ENCODE assay signal across 20 cellular contexts in the genomic region with DNA sequence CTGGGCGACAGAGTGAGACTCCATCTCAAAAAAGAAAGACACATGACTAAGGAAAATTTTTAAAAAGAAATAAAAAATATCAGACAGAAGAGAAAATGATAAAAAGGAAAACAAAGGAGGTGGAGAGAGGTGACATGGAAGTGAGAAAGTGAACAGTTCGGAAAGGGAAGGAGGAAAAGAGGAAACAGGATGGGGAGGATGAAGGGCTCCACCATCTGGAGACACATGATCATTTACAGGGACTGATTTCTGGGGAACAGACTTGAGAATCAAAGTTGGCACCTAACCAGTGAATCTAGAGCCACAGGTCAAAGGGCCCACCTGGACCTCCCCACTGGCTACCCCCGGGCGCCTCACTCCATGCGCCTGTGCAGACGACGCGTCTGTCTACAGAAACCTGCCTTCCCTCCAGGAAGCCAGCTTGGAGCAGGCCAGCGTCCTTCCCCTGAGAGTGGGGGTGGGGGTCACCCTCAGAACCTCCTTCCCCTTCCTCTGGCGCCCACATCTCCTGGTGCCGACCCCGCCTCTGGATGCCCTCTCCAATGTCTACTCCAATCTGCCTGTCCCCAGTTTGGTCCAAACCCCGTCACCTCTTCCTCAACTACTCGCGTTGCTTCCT.
DNase-seq lines count a peak whose midpoint lies in the region; ATAC-seq and TF ChIP-seq lines count a peak whose summit lies in the region.
"Had no signal": no experiment of that assay in that cellular context is flagged by ENCODE, and none has a peak within 500 bp of the region (broad histone marks: within the 10 kb centered on the region; RNA-seq: fewer than 3 reads in every experiment).

No MANE protein-coding gene starts in this region.

- DNase-seq in SK-N-SH (no peak), PC-3 (no peak), endodermal cell (no peak), type B pancreatic cell (ENCODE audit: extremely low spot score, unreplicated experiment) (no peak), omental fat pad (ENCODE audit: low spot score) (no peak)
- DNase-seq: activated CD4-positive, alpha-beta T cell treated with anti-CD3 and anti-CD28 coated beads, Interleukin-2, amount 50 U/mL, for 1 hour; activated CD8-positive, alpha-beta memory T cell treated with anti-CD3 and anti-CD28 coated beads, Interleukin-2, amount 50 U/mL, for 4 hours; activated effector memory CD4-positive, alpha-beta T cell treated with Interleukin-2 at 50 U/mL for 16 hours; effector CD4-positive, alpha-beta T cell; esophagus squamous epithelium; NCI-H1105 treated with DMSO at 0.1 percent for 48 hours; NCI-H2107; NCI-H524 treated with DMSO at 0.1 percent for 48 hours; SW 1271 had no signal

- peak; percentile 33 for TF ChIP-seq RAD21 in SK-N-SH (IDR thresholded peaks at IDR 0.05; ENCODE audit: low read length)

- no peak overlapping the region for H3K4me3 ChIP-seq in SK-N-SH (ENCODE audit: low read depth in 2 of 2, low read length in 1 of 2)
- no peak overlapping the region for H3K4me3 ChIP-seq in PC-3 (ENCODE audit: low read length)
- H3K4me3 ChIP-seq in endodermal cell (ENCODE audit: low read length), result no peak overlapping the region
- H3K4me3 ChIP-seq: esophagus squamous epithelium, suprapubic skin had no signal

- BruUV-seq in PC-3 (replicated peaks; lab: Mats Ljungman, UMichigan), result no TSS peak

- H3K9me3 Mint-ChIP-seq in endodermal cell, result peaks cover 8% of the 10 kb centered on the region
- H3K9me3 Mint-ChIP-seq in type B pancreatic cell, result peaks cover 3% of the 10 kb centered on the region

- H3K9me3 ChIP-seq in SK-N-SH (0 out of 2 replicates have a peak, but pooled peaks cover 2% of the 10 kb centered on the region), PC-3 (ENCODE audit: low read length) (0 out of 2 replicates have a peak, but pooled peaks cover 2% of the 10 kb centered on the region), endodermal cell (ENCODE audit: control insufficient read depth, low read length) (peaks cover 4% of the 10 kb centered on the region)
- H3K9me3 ChIP-seq: suprapubic skin had no signal

- no peaks in the 10 kb centered on the region for H3K27me3 Mint-ChIP-seq in endodermal cell (ENCODE audit: insufficient read depth)
- H3K27me3 Mint-ChIP-seq in type B pancreatic cell, result no peaks in the 10 kb centered on the region

- POLR2A ChIA-PET in SK-N-SH (lab: Yijun Ruan, JAX) (no interaction called here), PC-3 (lab: Charles Lee; ENCODE audit: unreplicated experiment) (no interaction called here)

- H3K36me3 Mint-ChIP-seq in endodermal cell (ENCODE audit: low read depth) (peaks cover 82% of the 10 kb centered on the region), type B pancreatic cell (peaks cover 28% of the 10 kb centered on the region)

- H3K4me1 ChIP-seq in SK-N-SH (ENCODE audit: control insufficient read depth in 1 of 2, insufficient read depth in 2 of 2, low read depth in 1 of 2, low read length in 1 of 2), result no peaks in the 10 kb centered on the region; a peak in 1 of 4 replicates
- H3K4me1 ChIP-seq in PC-3 (ENCODE audit: insufficient read depth, low read length), result peaks cover 15% of the 10 kb centered on the region
- no peaks in the 10 kb centered on the region for H3K4me1 ChIP-seq in endodermal cell (ENCODE audit: control insufficient read depth, insufficient read depth, low read length)

- TF ChIP-seq CTCF in SK-N-SH (IDR thresholded peaks at IDR 0.05), result no peak
- peak; percentile 27; the same call in 1 of the 2 replicates for TF ChIP-seq CTCF in PC-3 (conservative IDR thresholded peaks at IDR 0.05; ENCODE audit: low read depth, low read length)
- TF ChIP-seq CTCF in endodermal cell (conservative IDR thresholded peaks at IDR 0.05), result peak; percentile 37
- peak; percentile 16 for TF ChIP-seq CTCF in type B pancreatic cell (conservative IDR thresholded peaks at IDR 0.05)
- TF ChIP-seq CTCF in omental fat pad (IDR thresholded peaks at IDR 0.05), result no peak

- H3K9ac ChIP-seq in SK-N-SH (no peak overlapping the region), PC-3 (ENCODE audit: low read length) (no peak overlapping the region), endodermal cell (ENCODE audit: extremely low read depth, low read length, poor library complexity, severe bottlenecking) (no peak overlapping the region)
- H3K9ac ChIP-seq: KMS-11 had no signal

- no peaks in the 10 kb centered on the region for H3K27me3 ChIP-seq in SK-N-SH (ENCODE audit: insufficient read depth)
- H3K27me3 ChIP-seq in PC-3 (ENCODE audit: low read length), result no peaks in the 10 kb centered on the region
- H3K27me3 ChIP-seq in endodermal cell (ENCODE audit: control insufficient read depth, insufficient read depth, low read length, poor library complexity, severe bottlenecking), result no peaks in the 10 kb centered on the region
- H3K27me3 ChIP-seq: esophagus squamous epithelium, suprapubic skin had no signal

- H3K79me2 ChIP-seq in SK-N-SH (ENCODE audit: insufficient read depth) (peaks cover 19% of the 10 kb centered on the region; the same call in 1 of the 2 replicates), PC-3 (ENCODE audit: low read length) (peaks cover 6% of the 10 kb centered on the region; the same call in 1 of the 2 replicates)

- ATAC-seq in SK-N-SH treated with all-trans-retinoic acid at 6 μM for 48 hours (no peak), PC-3 (no peak), HG03457 (IDR thresholded peaks at IDR 0.05; ENCODE audit: unreplicated experiment) (no peak), omental fat pad (ENCODE audit: low FRiP score) (no peak), HG03039 (IDR thresholded peaks at IDR 0.05; ENCODE audit: unreplicated experiment) (no peak)

- TF ChIP-seq EP300 in SK-N-SH (IDR thresholded peaks at IDR 0.05; ENCODE audit: borderline replicate concordance in 1 of 2, low read depth in 1 of 2, low read length in 1 of 2), result no peak

- H3F3A ChIP-seq in SK-N-SH (replicated peaks; ENCODE audit: insufficient read depth), result no peaks in the 10 kb centered on the region
- H3F3A ChIP-seq in PC-3 (ENCODE audit: low read length, unreplicated experiment), result no peaks in the 10 kb centered on the region

- H4K20me1 ChIP-seq in SK-N-SH (ENCODE audit: insufficient read depth) (peaks cover 4% of the 10 kb centered on the region; the same call in 1 of the 2 replicates), PC-3 (ENCODE audit: low read length) (peaks cover 5% of the 10 kb centered on the region; the same call in 1 of the 2 replicates)

- H3K4me1 Mint-ChIP-seq in endodermal cell, result no peaks in the 10 kb centered on the region
- H3K4me1 Mint-ChIP-seq in type B pancreatic cell (ENCODE audit: unreplicated experiment), result no peaks in the 10 kb centered on the region

- 85% methylated on average over 15 of the region's 15 CpGs for WGBS in SK-N-SH (ENCODE audit: low lambda C conversion rate)
- 91 to 94% methylated on average over 8 to 15 of the region's 15 CpGs for WGBS in endodermal cell (ENCODE audit: insufficient coverage in 1 of 2, insufficient read length in 1 of 2), 2 experiments

- H3K36me3 ChIP-seq in SK-N-SH (replicated peaks in 1 of 2; ENCODE audit: control insufficient read depth in 1 of 2, insufficient read depth in 2 of 2, low read length in 1 of 2) (peaks cover 44 to 56% of the 10 kb centered on the region in 2 experiments), PC-3 (ENCODE audit: low read depth, low read length) (peaks cover 29% of the 10 kb centered on the region), endodermal cell (ENCODE audit: control insufficient read depth, insufficient read depth, low read length) (peaks cover 86% of the 10 kb centered on the region)

- H3K4me2 ChIP-seq in SK-N-SH (no peak overlapping the region), PC-3 (ENCODE audit: low read length) (no peak overlapping the region)
- H3K4me2 ChIP-seq: KMS-11 had no signal

- H2AFZ ChIP-seq in SK-N-SH (ENCODE audit: low read depth) (no peak overlapping the region), PC-3 (ENCODE audit: low read length) (no peak overlapping the region)

- intact Hi-C loops in PC-3 (cut with micrococcal nuclease), result no loop called here

- CTCF ChIA-PET in SK-N-SH (lab: Yijun Ruan, JAX), result no interaction called here
- CTCF ChIA-PET in PC-3 (lab: Charles Lee), result no interaction called here

- H3K27ac Mint-ChIP-seq in endodermal cell (peak overlapping the region; percentile 5), type B pancreatic cell (no peak overlapping the region)

- H3K4me3 Mint-ChIP-seq in endodermal cell, result no peak overlapping the region
- H3K4me3 Mint-ChIP-seq in type B pancreatic cell, result no peak overlapping the region
- H3K4me3 Mint-ChIP-seq: CD14-positive monocyte had no signal

- H3K9me2 ChIP-seq in SK-N-SH (no peaks in the 10 kb centered on the region), PC-3 (replicated peaks; ENCODE audit: low read length) (no peaks in the 10 kb centered on the region)

- no peak overlapping the region for H3K27ac ChIP-seq in SK-N-SH (ENCODE audit: low read depth in 2 of 2, low read length in 1 of 2)
- H3K27ac ChIP-seq in PC-3 (ENCODE audit: low read length), result no peak overlapping the region
- no peak overlapping the region for H3K27ac ChIP-seq in endodermal cell (ENCODE audit: low read depth, low read length)
- H3K27ac ChIP-seq: esophagus squamous epithelium, KMS-11, suprapubic skin had no signal

TF ChIP-seq in SK-N-SH, 30 proteins besides CTCF, POLR2A, EP300 and RAD21:
- TF ChIP-seq SMC3 (IDR thresholded peaks at IDR 0.05; ENCODE audit: low read depth, low read length) (0 out of 2 replicates have a peak, but pooled peaks have one; percentile 9), EZH2phosphoT487 (IDR thresholded peaks at IDR 0.05; ENCODE audit: borderline replicate concordance, low read depth) (no peak)

TF ChIP-seq in SK-N-SH treated with all-trans-retinoic acid at 6 μM for 48 hours, 23 proteins besides CTCF, POLR2A, EP300 and RAD21:
- TF ChIP-seq SNAI2 (CRISPR knock-in tag; IDR thresholded peaks at IDR 0.05) (no peak), ZFP30 (CRISPR knock-in tag; IDR thresholded peaks at IDR 0.05) (no peak), OSR1 (CRISPR knock-in tag; IDR thresholded peaks at IDR 0.05) (no peak), ARNTL (CRISPR knock-in tag; IDR thresholded peaks at IDR 0.05; ENCODE audit: borderline replicate concordance, low read depth) (no peak)

Comparison
In these comparisons a context has a peak if more than half of its experiments do, and no peak if none do; other contexts are left out.
1. CTCF ChIP-seq: peak in PC-3 (single experiment), endodermal cell (single experiment) and type B pancreatic cell (single experiment); none in SK-N-SH (single experiment) and omental fat pad (0 of 3).